27 cellular contexts compared by ENCODE assay signal in genomic region chr3:73314182-73314951, GRCh38.
"Had no signal": no experiment of that assay in that cellular context is flagged by ENCODE, and none has a peak within 500 bp of the region (broad histone marks: within the 10 kb centered on the region; RNA-seq: fewer than 3 reads in every experiment).

No MANE protein-coding gene starts in this region.

- DNase-seq: activated CD4-positive, alpha-beta T cell treated with anti-CD3 and anti-CD28 coated beads for 4 hours; activated CD4-positive, alpha-beta T cell treated with anti-CD3 and anti-CD28 coated beads, Interleukin-2, amount 50 U/mL, for 48 hours; activated CD8-positive, alpha-beta memory T cell treated with anti-CD3 and anti-CD28 coated beads for 24 hours; activated effector memory CD4-positive, alpha-beta T cell treated with Interleukin-2 at 50 U/mL for 16 hours; activated naive CD4-positive, alpha-beta T cell treated with Interleukin-2 at 50 U/mL for 16 hours; anterior cingulate cortex; body of pancreas; cerebellar nuclear complex; colonic mucosa; effector CD8-positive, alpha-beta T cell; gastrocnemius medialis; glutamatergic neuron; left lung; lower lobe of right lung; mesenchymal stem cell; psoas muscle; sigmoid colon; small intestine; stimulated activated CD4-positive, alpha-beta T cell treated with anti-CD3 and anti-CD28 coated beads, Interleukin-4, amount 100 ng/mL, for 24 hours; stimulated activated naive B cell treated with anti-CD40 and anti-IgM and Interleukin-4, amounts not matched to agents 10 μg/mL and 1 μg/mL and 100 μg/mL, for 72 hours; stomach; tibial artery had no signal

- ATAC-seq: body of pancreas; gastrocnemius medialis; left lung; lower lobe of right lung; natural killer cell treated with Interleukin-12 subunit alpha and Interleukin-12 subunit beta and Interleukin-15 and Interleukin-18, amount 100 ng/mL, for 72 hours; psoas muscle; stimulated activated naive B cell treated with anti-CD40 and anti-IgM and Interleukin-4, amounts not matched to agents 10 μg/mL and 1 μg/mL and 100 μg/mL, for 72 hours had no signal

- H3K27me3 Mint-ChIP-seq: natural killer cell treated with Interleukin-12 subunit alpha and Interleukin-12 subunit beta and Interleukin-15 and Interleukin-18, amount 100 ng/mL, for 72 hours had no signal

- H3K9me3 ChIP-seq: body of pancreas, colonic mucosa, gastrocnemius medialis, left lung, lower lobe of right lung, neutrophil, psoas muscle, sigmoid colon, stomach, tibial artery had no signal

- H3K4me1 Mint-ChIP-seq: stimulated activated naive B cell treated with anti-CD40 and anti-IgM and Interleukin-4, amounts not matched to agents 10 μg/mL and 1 μg/mL and 100 μg/mL, for 72 hours had no signal

- H3K4me3 Mint-ChIP-seq: activated naive CD8-positive, alpha-beta T cell; natural killer cell treated with Interleukin-12 subunit alpha and Interleukin-12 subunit beta and Interleukin-15 and Interleukin-18, amount 100 ng/mL, for 72 hours; stimulated activated naive B cell treated with anti-CD40 and anti-IgM and Interleukin-4, amounts not matched to agents 10 μg/mL and 1 μg/mL and 100 μg/mL, for 72 hours; T-helper 2 cell treated with Interferon-gamma antibody and Interleukin-4, amounts not matched to agents 5 μg/mL and 100 μg/mL, for 36 hours had no signal

- H3K4me1 ChIP-seq: body of pancreas, colonic mucosa, gastrocnemius medialis, left lung, lower lobe of right lung, psoas muscle, stomach, tibial artery had no signal

- H3K4me3 ChIP-seq: body of pancreas, colonic mucosa, gastrocnemius medialis, left lung, lower lobe of right lung, psoas muscle, sigmoid colon, stomach, tibial artery had no signal

- H3K36me3 Mint-ChIP-seq: activated naive CD8-positive, alpha-beta T cell; natural killer cell treated with Interleukin-12 subunit alpha and Interleukin-12 subunit beta and Interleukin-15 and Interleukin-18, amount 100 ng/mL, for 72 hours; stimulated activated naive B cell treated with anti-CD40 and anti-IgM and Interleukin-4, amounts not matched to agents 10 μg/mL and 1 μg/mL and 100 μg/mL, for 72 hours had no signal

- H3K27ac ChIP-seq: body of pancreas, colonic mucosa, epithelial cell of prostate, gastrocnemius medialis, left lung, lower lobe of right lung, neutrophil, psoas muscle, sigmoid colon, stomach, tibial artery had no signal

- H3K27ac Mint-ChIP-seq: activated naive CD8-positive, alpha-beta T cell; natural killer cell treated with Interleukin-12 subunit alpha and Interleukin-12 subunit beta and Interleukin-15 and Interleukin-18, amount 100 ng/mL, for 72 hours; stimulated activated naive B cell treated with anti-CD40 and anti-IgM and Interleukin-4, amounts not matched to agents 10 μg/mL and 1 μg/mL and 100 μg/mL, for 72 hours; T-helper 2 cell treated with Interferon-gamma antibody and Interleukin-4, amounts not matched to agents 5 μg/mL and 100 μg/mL, for 36 hours had no signal

- H3K27me3 ChIP-seq: body of pancreas, colonic mucosa, gastrocnemius medialis, left lung, neutrophil, sigmoid colon, stomach, tibial artery had no signal

- H3K9me3 Mint-ChIP-seq: T-helper 2 cell treated with Interferon-gamma antibody and Interleukin-4, amounts not matched to agents 5 μg/mL and 100 μg/mL, for 36 hours had no signal

- H3K36me3 ChIP-seq: colonic mucosa, gastrocnemius medialis, left lung, lower lobe of right lung, neutrophil, sigmoid colon, stomach, tibial artery had no signal
